19 cellular contexts compared by ENCODE assay signal in genomic region chr13:99190147-99190985, GRCh38.
"Had no signal": no experiment of that assay in that cellular context is flagged by ENCODE, and none has a peak within 500 bp of the region (broad histone marks: within the 10 kb centered on the region; RNA-seq: fewer than 3 reads in every experiment).

No MANE protein-coding gene starts in this region.

- H3K27ac Mint-ChIP-seq: activated B cell treated with CpG ODN at 0.5 μM for 24 hours; activated CD4-positive, alpha-beta T cell treated with anti-CD3 and anti-CD28 coated beads for 36 hours; activated naive CD8-positive, alpha-beta T cell treated with anti-CD3 and anti-CD28 coated beads for 36 hours; dendritic cell treated with granulocyte-macrophage colony-stimulating factor and Interleukin-4, amounts not matched to agents 40 ng/mL and 50 ng/mL, for 4 days had no signal

- H3K36me3 Mint-ChIP-seq: activated naive CD8-positive, alpha-beta T cell treated with anti-CD3 and anti-CD28 coated beads for 36 hours; naive thymus-derived CD4-positive, alpha-beta T cell had no signal

- H3K27me3 ChIP-seq: tibial artery, uterus had no signal

- H3K36me3 ChIP-seq: tibial artery, uterus had no signal

- ATAC-seq: activated CD4-positive, alpha-beta T cell treated with anti-CD3 and anti-CD28 coated beads for 36 hours; naive thymus-derived CD4-positive, alpha-beta T cell; stimulated activated naive B cell treated with anti-CD40 and anti-IgM and Interleukin-4, amounts not matched to agents 10 μg/mL and 1 μg/mL and 100 μg/mL, for 72 hours; T-helper 17 cell had no signal

- H3K27me3 Mint-ChIP-seq: activated B cell treated with CpG ODN at 0.5 μM for 24 hours; activated CD4-positive, alpha-beta T cell treated with anti-CD3 and anti-CD28 coated beads for 36 hours; activated naive CD8-positive, alpha-beta T cell treated with anti-CD3 and anti-CD28 coated beads for 36 hours; dendritic cell treated with granulocyte-macrophage colony-stimulating factor and Interleukin-4, amounts not matched to agents 40 ng/mL and 50 ng/mL, for 4 days; stimulated activated naive B cell treated with anti-CD40 and anti-IgM and Interleukin-4, amounts not matched to agents 10 μg/mL and 1 μg/mL and 100 μg/mL, for 72 hours; T-helper 17 cell had no signal

- H3K4me1 Mint-ChIP-seq: neural crest cell had no signal

- H3K27ac ChIP-seq: tibial artery, uterus had no signal

- H3K4me3 ChIP-seq: lung, tibial artery, uterus had no signal

- DNase-seq: activated B cell treated with CpG ODN at 0.5 μM for 24 hours; activated CD4-positive, alpha-beta T cell treated with anti-CD3 and anti-CD28 coated beads for 36 hours; activated CD4-positive, alpha-beta T cell treated with anti-CD3 and anti-CD28 coated beads, Interleukin-2, amount 50 U/mL, for 4 hours; activated naive CD4-positive, alpha-beta T cell treated with Interleukin-2 at 50 U/mL for 16 hours; activated naive CD8-positive, alpha-beta T cell treated with anti-CD3 and anti-CD28 coated beads for 36 hours; activated T-cell treated with anti-CD3 and anti-CD28 coated beads, Interleukin-2, amount 50 U/mL, for 48 hours; effector CD8-positive, alpha-beta T cell; erythroblast; naive thymus-derived CD4-positive, alpha-beta T cell; stimulated activated CD4-positive, alpha-beta T cell treated with anti-CD3 and anti-CD28 coated beads, Interleukin-2, amount 100 ng/mL, for 48 hours; stimulated activated CD8-positive, alpha-beta memory T cell treated with anti-CD3 and anti-CD28 coated beads, Interleukin-4, amount 100 ng/mL, for 48 hours; stimulated activated naive B cell treated with anti-CD40 and anti-IgM and Interleukin-4, amounts not matched to agents 10 μg/mL and 1 μg/mL and 100 μg/mL, for 72 hours; SW 1271; T-helper 17 cell; tibial artery; uterus had no signal

- H3K4me1 ChIP-seq: tibial artery, uterus had no signal

- H3K4me3 Mint-ChIP-seq: activated B cell treated with CpG ODN at 0.5 μM for 24 hours; activated CD4-positive, alpha-beta T cell treated with anti-CD3 and anti-CD28 coated beads for 36 hours; activated naive CD8-positive, alpha-beta T cell treated with anti-CD3 and anti-CD28 coated beads for 36 hours; dendritic cell treated with granulocyte-macrophage colony-stimulating factor and Interleukin-4, amounts not matched to agents 40 ng/mL and 50 ng/mL, for 4 days; naive thymus-derived CD4-positive, alpha-beta T cell; neural crest cell; stimulated activated naive B cell treated with anti-CD40 and anti-IgM and Interleukin-4, amounts not matched to agents 10 μg/mL and 1 μg/mL and 100 μg/mL, for 72 hours had no signal

- H3K9me3 ChIP-seq: tibial artery, uterus had no signal

- H3K9me3 Mint-ChIP-seq: activated B cell treated with CpG ODN at 0.5 μM for 24 hours; activated naive CD8-positive, alpha-beta T cell treated with anti-CD3 and anti-CD28 coated beads for 36 hours; dendritic cell treated with granulocyte-macrophage colony-stimulating factor and Interleukin-4, amounts not matched to agents 40 ng/mL and 50 ng/mL, for 4 days; naive thymus-derived CD4-positive, alpha-beta T cell; neural crest cell; stimulated activated naive B cell treated with anti-CD40 and anti-IgM and Interleukin-4, amounts not matched to agents 10 μg/mL and 1 μg/mL and 100 μg/mL, for 72 hours had no signal
